In genomic region chr20:50163570-50164317, GRCh38 we compare ENCODE assay signal across 10 cellular contexts. TPM values are rescaled to one million over a fixed set of nuclear protein-coding genes. Genes with fewer than 3 reads are reported as not detected.
A peak's percentile ranks its signal among the peaks of the same experiment; 100 is the strongest.
DNase-seq lines count a peak whose midpoint lies in the region; ATAC-seq and TF ChIP-seq lines count a peak whose summit lies in the region.
"Had no signal": no experiment of that assay in that cellular context is flagged by ENCODE, and none has a peak within 500 bp of the region (broad histone marks: within the 10 kb centered on the region; RNA-seq: fewer than 3 reads in every experiment).

No MANE protein-coding gene starts in this region.

- TF ChIP-seq POLR2A in gastroesophageal sphincter (IDR thresholded peaks at IDR 0.05) (no peak), gastrocnemius medialis (IDR thresholded peaks at IDR 0.05) (no peak)

- H3K4me1 Mint-ChIP-seq in GM23338: peaks cover 20% of the 10 kb centered on the region

- H3K9me3 Mint-ChIP-seq in GM23338: no peaks in the 10 kb centered on the region

- H2AFZ ChIP-seq in GM23338: 0 out of 2 replicates have a peak overlapping the region, but pooled peaks have one; percentile 18

- TF ChIP-seq CTCF in GM23338 (conservative IDR thresholded peaks at IDR 0.05; ENCODE audit: low read depth in 2 of 2) (no peak), gastroesophageal sphincter (IDR thresholded peaks at IDR 0.05) (no peak), gastrocnemius medialis (IDR thresholded peaks at IDR 0.05 in 4 of 5, conservative IDR thresholded peaks at IDR 0.05 in 1 of 5) (no peak), dorsolateral prefrontal cortex (IDR thresholded peaks at IDR 0.05 in 54 of 56, conservative IDR thresholded peaks at IDR 0.05 in 2 of 56; ENCODE audit: low read depth in 1 of 56, partially characterized antibody in 56 of 56) (no peak)

- ATAC-seq in GM23338 (peak; percentile 17; the same call in 2 of the 3 replicates), gastroesophageal sphincter (peak; percentile 51), gastrocnemius medialis (peak; percentile 70 to 71), HG03342 (IDR thresholded peaks at IDR 0.05; ENCODE audit: unreplicated experiment) (no peak), HG03280 (IDR thresholded peaks at IDR 0.05; ENCODE audit: unreplicated experiment) (no peak)

- TF ChIP-seq EP300 in gastroesophageal sphincter (IDR thresholded peaks at IDR 0.05): no peak

- DNase-seq in GM23338 (ENCODE audit: low spot score): no peak
- DNase-seq in SK-MEL-5 (ENCODE audit: low read depth, low spot score): peak; percentile 40
- peak; percentile 72 to 84 for DNase-seq in gastrocnemius medialis
- DNase-seq in caudate nucleus (lab: John Stamatoyannopoulos, UW): no peak
- no peak for DNase-seq in dorsolateral prefrontal cortex
- DNase-seq: activated naive CD4-positive, alpha-beta T cell treated with Interleukin-2 at 50 U/mL for 16 hours; NCI-H187 had no signal

- H3K27me3 Mint-ChIP-seq in GM23338 (ENCODE audit: insufficient read depth, low read depth, poor library complexity): peaks cover 7% of the 10 kb centered on the region

- 33 to 50% methylated on average over 3 to 4 of the region's 9 CpGs for WGBS in gastroesophageal sphincter (ENCODE audit: low coverage in 1 of 2), 2 donors

- H3K36me3 ChIP-seq in GM23338 (ENCODE audit: insufficient read depth) (no peaks in the 10 kb centered on the region; the same call in 1 of the 2 replicates), gastroesophageal sphincter (no peaks in the 10 kb centered on the region), gastrocnemius medialis (no peaks in the 10 kb centered on the region)

- H3K4me1 ChIP-seq in GM23338 (ENCODE audit: insufficient read depth) (peaks cover 17% of the 10 kb centered on the region), gastroesophageal sphincter (peaks cover 3 to 28% (median 8%) of the 10 kb centered on the region in 3 donors), gastrocnemius medialis (peaks cover 28 to 38% of the 10 kb centered on the region in 2 donors)

- intact Hi-C loops in gastrocnemius medialis (cut with DNase I; ENCODE audit: low total_unique reads): loop anchor here (1.0 kb wide), 1 partner anchor 10 kb away; the partner anchor contains the start of gene PEDS1
- intact Hi-C loops in dorsolateral prefrontal cortex (cut with DNase I): loop anchor here in 1 of 2 donors (10.0 kb wide), 1 partner anchor 179 kb away; the partner anchor contains the start of gene SNAI1

- in situ Hi-C loops in SK-MEL-5 (cut with HindIII; ENCODE audit: low pct_unique_long_range_greater_than_20kb, low sequenced_read_pairs) (no loop called here), gastrocnemius medialis (cut with MboI; ENCODE audit: low sequenced_read_pairs in 4 of 4) (loop anchor here in 2 of 4 donors (5.0 to 10.0 kb wide), 2 partner anchors 41 to 179 kb away; partner anchors contain the start of gene SNAI1 (in 1 of the 2))

- peak overlapping the region; percentile 83 for H3K27ac Mint-ChIP-seq in GM23338

- H3K79me2 ChIP-seq in GM23338 (replicated peaks; ENCODE audit: insufficient read depth): no peaks in the 10 kb centered on the region

- no peaks in the 10 kb centered on the region for H3K36me3 Mint-ChIP-seq in GM23338 (ENCODE audit: low read depth)

- H3F3A ChIP-seq in GM23338 (replicated peaks; ENCODE audit: low read depth): 0 out of 2 replicates have a peak, but pooled peaks cover 3% of the 10 kb centered on the region

- H3K9me2 ChIP-seq in GM23338 (ENCODE audit: insufficient read depth): no peaks in the 10 kb centered on the region

- H3K27ac ChIP-seq in GM23338 (ENCODE audit: low read depth): no peak overlapping the region
- H3K27ac ChIP-seq in gastroesophageal sphincter: peak overlapping the region in 3 of 4 donors; percentile 67 to 73 (median 71)
- peak overlapping the region; percentile 87 to 98 (median 96) for H3K27ac ChIP-seq in gastrocnemius medialis
- no peak overlapping the region for H3K27ac ChIP-seq in caudate nucleus (ENCODE audit: low read depth, low read length)
- peak overlapping the region in 28 of 59 donors; percentile 7 to 72 (median 35) for H3K27ac ChIP-seq in dorsolateral prefrontal cortex

- H3K27me3 ChIP-seq in GM23338 (ENCODE audit: insufficient read depth) (no peaks in the 10 kb centered on the region), gastroesophageal sphincter (no peaks in the 10 kb centered on the region), gastrocnemius medialis (no peaks in the 10 kb centered on the region), dorsolateral prefrontal cortex (no peaks in the 10 kb centered on the region)

- no peak overlapping the region for H3K4me2 ChIP-seq in GM23338

- no peak overlapping the region for H3K4me3 Mint-ChIP-seq in GM23338

- no peaks in the 10 kb centered on the region for H4K20me1 ChIP-seq in GM23338 (replicated peaks; ENCODE audit: insufficient read depth)

- H3K9me3 ChIP-seq in gastroesophageal sphincter: no peaks in the 10 kb centered on the region
- no peaks in the 10 kb centered on the region for H3K9me3 ChIP-seq in gastrocnemius medialis

- H3K4me3 ChIP-seq in GM23338 (no peak overlapping the region), gastroesophageal sphincter (no peak overlapping the region), gastrocnemius medialis (no peak overlapping the region), dorsolateral prefrontal cortex (no peak overlapping the region)

TF ChIP-seq in GM23338, 12 proteins besides CTCF, POLR2A, EP300 and RAD21:
- TF ChIP-seq, protein P1, sequence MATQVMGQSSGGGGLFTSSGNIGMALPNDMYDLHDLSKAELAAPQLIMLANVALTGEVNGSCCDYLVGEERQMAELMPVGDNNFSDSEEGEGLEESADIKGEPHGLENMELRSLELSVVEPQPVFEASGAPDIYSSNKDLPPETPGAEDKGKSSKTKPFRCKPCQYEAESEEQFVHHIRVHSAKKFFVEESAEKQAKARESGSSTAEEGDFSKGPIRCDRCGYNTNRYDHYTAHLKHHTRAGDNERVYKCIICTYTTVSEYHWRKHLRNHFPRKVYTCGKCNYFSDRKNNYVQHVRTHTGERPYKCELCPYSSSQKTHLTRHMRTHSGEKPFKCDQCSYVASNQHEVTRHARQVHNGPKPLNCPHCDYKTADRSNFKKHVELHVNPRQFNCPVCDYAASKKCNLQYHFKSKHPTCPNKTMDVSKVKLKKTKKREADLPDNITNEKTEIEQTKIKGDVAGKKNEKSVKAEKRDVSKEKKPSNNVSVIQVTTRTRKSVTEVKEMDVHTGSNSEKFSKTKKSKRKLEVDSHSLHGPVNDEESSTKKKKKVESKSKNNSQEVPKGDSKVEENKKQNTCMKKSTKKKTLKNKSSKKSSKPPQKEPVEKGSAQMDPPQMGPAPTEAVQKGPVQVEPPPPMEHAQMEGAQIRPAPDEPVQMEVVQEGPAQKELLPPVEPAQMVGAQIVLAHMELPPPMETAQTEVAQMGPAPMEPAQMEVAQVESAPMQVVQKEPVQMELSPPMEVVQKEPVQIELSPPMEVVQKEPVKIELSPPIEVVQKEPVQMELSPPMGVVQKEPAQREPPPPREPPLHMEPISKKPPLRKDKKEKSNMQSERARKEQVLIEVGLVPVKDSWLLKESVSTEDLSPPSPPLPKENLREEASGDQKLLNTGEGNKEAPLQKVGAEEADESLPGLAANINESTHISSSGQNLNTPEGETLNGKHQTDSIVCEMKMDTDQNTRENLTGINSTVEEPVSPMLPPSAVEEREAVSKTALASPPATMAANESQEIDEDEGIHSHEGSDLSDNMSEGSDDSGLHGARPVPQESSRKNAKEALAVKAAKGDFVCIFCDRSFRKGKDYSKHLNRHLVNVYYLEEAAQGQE (IDR thresholded peaks at IDR 0.05; ENCODE audit: unreplicated experiment): no peak
- TF ChIP-seq STAT1 (IDR thresholded peaks at IDR 0.05; ENCODE audit: unreplicated experiment) (no peak), CREB1 (CRISPR knock-in tag; IDR thresholded peaks at IDR 0.05; ENCODE audit: low read depth) (no peak), ZNF114 (CRISPR knock-in tag; IDR thresholded peaks at IDR 0.05) (no peak), NANOG (IDR thresholded peaks at IDR 0.05; ENCODE audit: borderline replicate concordance) (no peak)
TF ChIP-seq in GM23338: peak in this region for 0.

RNA-seq across cellular contexts. Expression of gene PEDS1, which starts 10.2 kb away (rescaled TPM):
- 33.0 and 43.6 TPM in 2 replicates for total RNA-seq in GM23338 (2014; rRNA removed; shearing (Covaris generic))
- 31.6 and 34.5 TPM in 2 replicates for polyA plus RNA-seq in GM23338 (2016; fragmentation: Nextera tagmentation; extraction: Ambion mirVana)
- 38.6 and 41.1 TPM in 2 replicates for total RNA-seq in SK-MEL-5 (2014; rRNA removed; shearing (Covaris generic))
- polyA plus RNA-seq in SK-MEL-5 (2015; cell fraction: cytosol; rRNA removed): 57.4 and 64.0 TPM in 2 replicates
- 17.6 and 22.2 TPM in 2 replicates for polyA plus RNA-seq in SK-MEL-5 (2015; cell fraction: nucleus; rRNA removed)
- total RNA-seq in gastroesophageal sphincter: 10 to 100 TPM; 24.1 to 46.3 (median 31.8) TPM
- total RNA-seq in gastrocnemius medialis: 10 to 100 TPM; 33.2 to 77.9 (median 38.2) TPM
- 10 to 100 TPM; 14.7 to 51.9 (median 24.0) TPM for total RNA-seq in dorsolateral prefrontal cortex

RNA-seq across cellular contexts. Expression of gene CEBPB, which starts 26.9 kb away (rescaled TPM):
- 20.5 and 25.4 TPM in 2 replicates for total RNA-seq in GM23338 (2014; rRNA removed; shearing (Covaris generic))
- 20.6 and 23.7 TPM in 2 replicates for polyA plus RNA-seq in GM23338 (2016; fragmentation: Nextera tagmentation; extraction: Ambion mirVana)
- 47.4 and 69.6 TPM in 2 replicates for total RNA-seq in SK-MEL-5 (2014; rRNA removed; shearing (Covaris generic))
- polyA plus RNA-seq in SK-MEL-5 (2015; cell fraction: cytosol; rRNA removed): 149 and 166 TPM in 2 replicates
- 47.7 and 80.3 TPM in 2 replicates for polyA plus RNA-seq in SK-MEL-5 (2015; cell fraction: nucleus; rRNA removed)
- 100 to 1,000 TPM in 3 of 4 donors, 10 to 100 TPM in 1; 85.2 to 125 (median 108) TPM for total RNA-seq in gastroesophageal sphincter
- total RNA-seq in gastrocnemius medialis: 100 to 1,000 TPM; 219 to 434 (median 321) TPM
- 100 to 1,000 TPM in 1 of 120 experiments, 10 to 100 TPM in 119; 14.0 to 106 (median 35.0) TPM for total RNA-seq in dorsolateral prefrontal cortex

RNA-seq across cellular contexts. Expression of gene UBE2V1, which starts 50.8 kb away (rescaled TPM):
- 85.7 and 105 TPM in 2 replicates for total RNA-seq in GM23338 (2014; rRNA removed; shearing (Covaris generic))
- 293 and 302 TPM in 2 replicates for polyA plus RNA-seq in GM23338 (2016; fragmentation: Nextera tagmentation; extraction: Ambion mirVana)
- total RNA-seq in SK-MEL-5 (2014; rRNA removed; shearing (Covaris generic)): 53.1 and 66.6 TPM in 2 replicates
- polyA plus RNA-seq in SK-MEL-5 (2015; cell fraction: cytosol; rRNA removed): 131 and 137 TPM in 2 replicates
- 83.9 and 84.9 TPM in 2 replicates for polyA plus RNA-seq in SK-MEL-5 (2015; cell fraction: nucleus; rRNA removed)
- total RNA-seq in gastroesophageal sphincter: 100 to 1,000 TPM in 2 of 4 donors, 10 to 100 TPM in 2; 69.3 to 110 (median 87.9) TPM
- total RNA-seq in gastrocnemius medialis: 10 to 100 TPM; 37.6 to 58.5 (median 46.9) TPM
- total RNA-seq in dorsolateral prefrontal cortex: 100 to 1,000 TPM in 113 of 120 experiments, 10 to 100 TPM in 7; 81.1 to 180 (median 135) TPM

Comparison
In these comparisons a context has a peak if more than half of its experiments do, and no peak if none do; other contexts are left out.
1. ATAC-seq: peak in GM23338 (single experiment), gastroesophageal sphincter (single experiment) and gastrocnemius medialis (2 of 2); none in HG03342 (single experiment) and HG03280 (single experiment).
2. DNase-seq: peak in SK-MEL-5 (single experiment) and gastrocnemius medialis (2 of 2); none in GM23338 (single experiment), caudate nucleus (0 of 61) and dorsolateral prefrontal cortex (0 of 10).
3. H3K27ac ChIP-seq: peak in gastroesophageal sphincter (3 of 4) and gastrocnemius medialis (4 of 4); none in GM23338 (single experiment) and caudate nucleus (single experiment).